Comparison of ENCODE assay signal across 24 cellular contexts in the genomic region with DNA sequence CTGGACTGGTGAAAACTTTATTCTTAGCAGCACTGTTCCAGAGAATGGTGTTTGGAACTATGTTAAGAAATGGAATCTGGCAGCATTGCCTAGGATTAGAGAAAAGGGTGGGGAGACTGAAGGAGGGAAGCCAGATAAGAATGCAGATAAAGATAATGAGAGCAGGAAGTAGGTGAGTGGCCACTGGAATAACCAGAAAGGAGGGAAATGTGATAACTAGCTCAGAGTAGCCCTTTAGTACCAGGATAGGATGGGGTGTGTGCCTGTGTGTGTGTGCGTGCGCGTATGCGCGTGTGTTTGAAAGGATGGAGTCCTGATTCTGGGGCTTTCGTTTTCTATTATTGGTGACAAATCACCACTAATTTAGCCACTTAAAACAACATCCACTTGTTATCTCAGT. TPM values are rescaled to one million over a fixed set of nuclear protein-coding genes. Genes with fewer than 3 reads are reported as not detected.
DNase-seq lines count a peak whose midpoint lies in the region; ATAC-seq and TF ChIP-seq lines count a peak whose summit lies in the region.
"Had no signal": no experiment of that assay in that cellular context is flagged by ENCODE, and none has a peak within 500 bp of the region (broad histone marks: within the 10 kb centered on the region; RNA-seq: fewer than 3 reads in every experiment).

No MANE protein-coding gene starts in this region.

- no peak overlapping the region for H2BK5ac ChIP-seq in neuronal stem cell (ENCODE audit: low read length)

- intact Hi-C loops in heart left ventricle (cut with DNase I) (loop anchor here in 1 of 10 donors (10.0 kb wide), 1 partner anchor 83 kb away; no protein-coding TSS in a partner anchor), Right ventricle myocardium inferior (cut with DNase I) (no loop called here), left lung (cut with DNase I) (no loop called here), aorta (cut with DNase I) (no loop called here)

- no peak overlapping the region for H2BK120ac ChIP-seq in neuronal stem cell (ENCODE audit: low read depth, low read length)

- H3K79me1 ChIP-seq in neuronal stem cell (ENCODE audit: low read depth, low read length): no peaks in the 10 kb centered on the region

- H3K27me3 ChIP-seq in heart left ventricle (no peaks in the 10 kb centered on the region), adipocyte (replicated peaks; ENCODE audit: control insufficient read depth, insufficient read depth, low read length) (no peaks in the 10 kb centered on the region), left lung (no peaks in the 10 kb centered on the region), aorta (ENCODE audit: control insufficient read depth in 1 of 2, insufficient read depth in 2 of 2, low read length in 1 of 2) (no peaks in the 10 kb centered on the region), neuronal stem cell (ENCODE audit: control insufficient read depth in 3 of 3, insufficient read depth in 3 of 3, low read depth in 1 of 3, low read length in 3 of 3) (no peaks in the 10 kb centered on the region)
- H3K27me3 ChIP-seq: SJSA1, transverse colon had no signal

- H4K8ac ChIP-seq in neuronal stem cell (ENCODE audit: low read depth, low read length): no peak overlapping the region

- no peak overlapping the region for H3K18ac ChIP-seq in neuronal stem cell (ENCODE audit: low read length)

- H3K36me3 Mint-ChIP-seq in activated T-cell treated with anti-CD3 and anti-CD28 coated beads, Interleukin-2, amount 50 U/mL, for 72 hours (ENCODE audit: insufficient read depth in 2 of 2): no peaks in the 10 kb centered on the region
- H3K36me3 Mint-ChIP-seq: naive thymus-derived CD8-positive, alpha-beta T cell; stimulated activated memory B cell treated with anti-CD40 and anti-IgM and Interleukin-4, amounts not matched to agents 10 μg/mL and 1 μg/mL and 100 μg/mL, for 72 hours had no signal

- H3K4me2 ChIP-seq in neuronal stem cell (ENCODE audit: insufficient read depth, low read length, poor library complexity, severe bottlenecking): no peak overlapping the region

- peaks cover 1 to 2% of the 10 kb centered on the region in 2 donors for H3K9me3 Mint-ChIP-seq in activated T-cell treated with anti-CD3 and anti-CD28 coated beads, Interleukin-2, amount 50 U/mL, for 72 hours

- H3K9me3 ChIP-seq in heart left ventricle (no peaks in the 10 kb centered on the region), adipocyte (ENCODE audit: control insufficient read depth, low read length) (no peaks in the 10 kb centered on the region), left lung (no peaks in the 10 kb centered on the region), aorta (ENCODE audit: control insufficient read depth, low read length) (no peaks in the 10 kb centered on the region), neuronal stem cell (replicated peaks in 1 of 2; ENCODE audit: control insufficient read depth in 2 of 2, insufficient read depth in 1 of 2, low read depth in 1 of 2, low read length in 2 of 2) (peaks cover 0 to 2% of the 10 kb centered on the region in 2 donors)
- H3K9me3 ChIP-seq: prostate gland, SJSA1, transverse colon had no signal

- DNase-seq in heart left ventricle: no peak
- no peak for DNase-seq in Right ventricle myocardium inferior (ENCODE audit: missing footprints)
- peak; percentile 21 for DNase-seq in adipocyte (ENCODE audit: low read depth)
- no peak for DNase-seq in left lung
- no peak for DNase-seq in aorta
- DNase-seq in neuronal stem cell (ENCODE audit: low spot score): no peak
- DNase-seq in activated T-cell treated with anti-CD3 and anti-CD28 coated beads, Interleukin-2, amount 50 U/mL, for 72 hours: no peak
- DNase-seq: ACHN; activated CD4-positive, alpha-beta T cell treated with anti-CD3 and anti-CD28 coated beads for 36 hours; activated CD8-positive, alpha-beta memory T cell treated with anti-CD3 and anti-CD28 coated beads, Interleukin-2, amount 50 U/mL, for 4 hours; activated gamma-delta T cell; CD4-positive, alpha-beta memory T cell; foreskin melanocyte; MM.1S; naive thymus-derived CD8-positive, alpha-beta T cell; NCI-H1930; NCI-H526; stimulated activated CD4-positive, alpha-beta T cell treated with anti-CD3 and anti-CD28 coated beads, Interleukin-12 subunit alpha, Interleukin-12 subunit beta, amount 100 ng/mL, for 4 hours; transverse colon had no signal

- no peak overlapping the region for H2AK5ac ChIP-seq in neuronal stem cell (ENCODE audit: low read depth, low read length)

- no peak overlapping the region for H3K4ac ChIP-seq in neuronal stem cell (ENCODE audit: low read length)

- 36 to 67% (median 56%) methylated on average over 6 of the region's 6 CpGs for WGBS in heart left ventricle, 4 donors
- WGBS in aorta, 2 donors: 48 to 60% methylated on average over 6 of the region's 6 CpGs
- WGBS in neuronal stem cell (ENCODE audit: extremely low coverage in 2 of 2, insufficient read length in 2 of 2, insufficient replicate concordance in 1 of 2), 2 donors: no CpG with 5 or more reads among the region's 6 CpGs

- H3K27ac ChIP-seq in heart left ventricle (peak overlapping the region in 3 of 12 donors; percentile 30 to 45 (median 32)), left lung (no peak overlapping the region), aorta (ENCODE audit: low read depth in 1 of 2, low read length in 2 of 2) (no peak overlapping the region), neuronal stem cell (replicated peaks; ENCODE audit: low read length) (no peak overlapping the region)
- H3K27ac ChIP-seq: prostate gland, SJSA1, transverse colon had no signal

- no peak overlapping the region for H3K27ac Mint-ChIP-seq in activated T-cell treated with anti-CD3 and anti-CD28 coated beads, Interleukin-2, amount 50 U/mL, for 72 hours
- H3K27ac Mint-ChIP-seq: activated CD4-positive, alpha-beta T cell treated with anti-CD3 and anti-CD28 coated beads for 36 hours; naive thymus-derived CD8-positive, alpha-beta T cell; stimulated activated memory B cell treated with anti-CD40 and anti-IgM and Interleukin-4, amounts not matched to agents 10 μg/mL and 1 μg/mL and 100 μg/mL, for 72 hours; T-helper 2 cell treated with Interferon-gamma antibody and Interleukin-4, amounts not matched to agents 5 μg/mL and 100 μg/mL, for 36 hours had no signal

- H3K36me3 ChIP-seq in heart left ventricle (no peaks in the 10 kb centered on the region), adipocyte (ENCODE audit: control insufficient read depth, insufficient read depth, low read length, severe bottlenecking) (no peaks in the 10 kb centered on the region), left lung (no peaks in the 10 kb centered on the region), aorta (ENCODE audit: control insufficient read depth in 1 of 2, insufficient read depth in 2 of 2, low read length in 1 of 2) (no peaks in the 10 kb centered on the region), neuronal stem cell (replicated peaks in 1 of 2; ENCODE audit: control insufficient read depth in 2 of 2, insufficient read depth in 2 of 2, low read length in 2 of 2) (no peaks in the 10 kb centered on the region)
- H3K36me3 ChIP-seq: prostate gland, SJSA1, transverse colon had no signal

- peak; percentile 7 to 46 (median 24) for ATAC-seq in heart left ventricle
- no peak for ATAC-seq in Right ventricle myocardium inferior
- ATAC-seq in left lung: peak; percentile 71
- peak; percentile 67 for ATAC-seq in aorta (ENCODE audit: low FRiP score)
- no peak for ATAC-seq in activated T-cell treated with anti-CD3 and anti-CD28 coated beads, Interleukin-2, amount 50 U/mL, for 72 hours (replicated peaks in 1 of 2)
- no peak for ATAC-seq in HG03175 (IDR thresholded peaks at IDR 0.05; ENCODE audit: unreplicated experiment)
- ATAC-seq: activated CD4-positive, alpha-beta T cell treated with anti-CD3 and anti-CD28 coated beads for 36 hours; naive thymus-derived CD8-positive, alpha-beta T cell; stimulated activated memory B cell treated with anti-CD40 and anti-IgM and Interleukin-4, amounts not matched to agents 10 μg/mL and 1 μg/mL and 100 μg/mL, for 72 hours had no signal

- no peak for TF ChIP-seq CTCF in heart left ventricle (IDR thresholded peaks at IDR 0.05)
- no peak for TF ChIP-seq CTCF in left lung (IDR thresholded peaks at IDR 0.05)

- H3K23ac ChIP-seq in neuronal stem cell (ENCODE audit: low read depth, low read length, poor library complexity): no peak overlapping the region

- no peak overlapping the region for H3K9ac ChIP-seq in adipocyte (ENCODE audit: low read length)
- H3K9ac ChIP-seq in neuronal stem cell (ENCODE audit: low read depth, low read length, poor library complexity): no peak overlapping the region

- no peak overlapping the region for H2BK12ac ChIP-seq in neuronal stem cell (ENCODE audit: low read length)

- no peak overlapping the region for H3K14ac ChIP-seq in neuronal stem cell (ENCODE audit: low read length)

- H2AFZ ChIP-seq in neuronal stem cell (ENCODE audit: low read length): no peak overlapping the region

- H3K4me3 ChIP-seq in heart left ventricle (no peak overlapping the region), adipocyte (ENCODE audit: low read length) (no peak overlapping the region), left lung (no peak overlapping the region), aorta (ENCODE audit: low read length in 2 of 2) (no peak overlapping the region), neuronal stem cell (ENCODE audit: low read length in 2 of 2) (no peak overlapping the region)
- H3K4me3 ChIP-seq: prostate gland, SJSA1, transverse colon had no signal

- TF ChIP-seq POLR2A in heart left ventricle (IDR thresholded peaks at IDR 0.05): no peak

- H3K27me3 Mint-ChIP-seq in activated T-cell treated with anti-CD3 and anti-CD28 coated beads, Interleukin-2, amount 50 U/mL, for 72 hours (ENCODE audit: low read depth): no peaks in the 10 kb centered on the region
- H3K27me3 Mint-ChIP-seq: activated CD4-positive, alpha-beta T cell treated with anti-CD3 and anti-CD28 coated beads for 36 hours; CD4-positive, alpha-beta memory T cell; stimulated activated memory B cell treated with anti-CD40 and anti-IgM and Interleukin-4, amounts not matched to agents 10 μg/mL and 1 μg/mL and 100 μg/mL, for 72 hours had no signal

- no peak overlapping the region for H2BK15ac ChIP-seq in neuronal stem cell (ENCODE audit: low read length)

- H3K4me1 Mint-ChIP-seq in activated T-cell treated with anti-CD3 and anti-CD28 coated beads, Interleukin-2, amount 50 U/mL, for 72 hours (ENCODE audit: low read depth): no peaks in the 10 kb centered on the region
- H3K4me1 Mint-ChIP-seq: activated CD4-positive, alpha-beta T cell treated with anti-CD3 and anti-CD28 coated beads for 36 hours; CD4-positive, alpha-beta memory T cell; naive thymus-derived CD8-positive, alpha-beta T cell; stimulated activated memory B cell treated with anti-CD40 and anti-IgM and Interleukin-4, amounts not matched to agents 10 μg/mL and 1 μg/mL and 100 μg/mL, for 72 hours had no signal

- H4K91ac ChIP-seq in neuronal stem cell (ENCODE audit: low read depth, low read length, poor library complexity): no peak overlapping the region

- H3K4me3 Mint-ChIP-seq in activated T-cell treated with anti-CD3 and anti-CD28 coated beads, Interleukin-2, amount 50 U/mL, for 72 hours: no peak overlapping the region
- H3K4me3 Mint-ChIP-seq: activated CD4-positive, alpha-beta T cell treated with anti-CD3 and anti-CD28 coated beads for 36 hours; CD4-positive, alpha-beta memory T cell; naive thymus-derived CD8-positive, alpha-beta T cell; stimulated activated memory B cell treated with anti-CD40 and anti-IgM and Interleukin-4, amounts not matched to agents 10 μg/mL and 1 μg/mL and 100 μg/mL, for 72 hours; T-helper 2 cell treated with Interferon-gamma antibody and Interleukin-4, amounts not matched to agents 5 μg/mL and 100 μg/mL, for 36 hours had no signal

- H3K4me1 ChIP-seq in heart left ventricle: peaks cover 0 to 30% (median 14%) of the 10 kb centered on the region in 12 donors
- H3K4me1 ChIP-seq in adipocyte (ENCODE audit: control insufficient read depth, insufficient read depth, low read length): peaks cover 7% of the 10 kb centered on the region
- peaks cover 0 to 4% of the 10 kb centered on the region in 2 donors for H3K4me1 ChIP-seq in left lung
- peaks cover 0 to 4% of the 10 kb centered on the region in 2 donors for H3K4me1 ChIP-seq in aorta (ENCODE audit: control insufficient read depth in 1 of 2, insufficient read depth in 2 of 2, low read length in 2 of 2)
- peaks cover 0 to 6% of the 10 kb centered on the region in 2 donors for H3K4me1 ChIP-seq in neuronal stem cell (ENCODE audit: control insufficient read depth in 2 of 2, insufficient read depth in 1 of 2, low read depth in 1 of 2, low read length in 2 of 2)
- H3K4me1 ChIP-seq: prostate gland, SJSA1, transverse colon had no signal

RNA-seq across cellular contexts. Expression of a gene that starts 33.4 kb away (rescaled TPM):
- 100 to 1,000 TPM; 108 to 237 (median 168) TPM for total RNA-seq in heart left ventricle
- 10 to 100 TPM; 21.6 to 43.7 TPM for polyA plus RNA-seq in heart left ventricle
- total RNA-seq in Right ventricle myocardium inferior: 146 TPM
- 10 to 100 TPM; 49.2 to 51.8 TPM for total RNA-seq in left lung
- total RNA-seq in aorta: 100 to 1,000 TPM; 141 to 328 TPM
- 10 to 100 TPM; 24.8 to 49.3 TPM for polyA plus RNA-seq in aorta
- polyA plus RNA-seq in neuronal stem cell (2013, experiment 1 of 2): 2.1 TPM
- 2.2 TPM for polyA plus RNA-seq in neuronal stem cell (2013, experiment 2 of 2)
- total RNA-seq in activated T-cell treated with anti-CD3 and anti-CD28 coated beads, Interleukin-2, amount 50 U/mL, for 72 hours: 1 to 10 TPM; 6.5 to 7.6 TPM

Comparison
In these comparisons a context has a peak if more than half of its experiments do, and no peak if none do; other contexts are left out.
1. ATAC-seq: peak in heart left ventricle (4 of 4), left lung (single experiment) and aorta (single experiment); none in Right ventricle myocardium inferior (single experiment), activated T-cell treated with anti-CD3 and anti-CD28 coated beads, Interleukin-2, amount 50 U/mL, for 72 hours (0 of 2) and HG03175 (single experiment).
2. RNA of a gene that starts 33.4 kb away (total RNA-seq): 141 to 328 TPM in aorta, 108 to 237 TPM in heart left ventricle, 146 TPM in Right ventricle myocardium inferior (single experiment) and 49.2 to 51.8 TPM in left lung; 6.5 to 7.6 TPM in activated T-cell treated with anti-CD3 and anti-CD28 coated beads, Interleukin-2, amount 50 U/mL, for 72 hours; every median in the first group is over 4 times any median in the second.